ENCODE assay signal across 27 cellular contexts in genomic region chr20:1429143-1429728, GRCh38. TPM values are rescaled to one million over a fixed set of nuclear protein-coding genes. Genes with fewer than 3 reads are reported as not detected.
A peak's percentile ranks its signal among the peaks of the same experiment; 100 is the strongest.
DNase-seq lines count a peak whose midpoint lies in the region; ATAC-seq, FAIRE-seq and TF ChIP-seq lines count a peak whose summit lies in the region.
"Had no signal": no experiment of that assay in that cellular context is flagged by ENCODE, and none has a peak within 500 bp of the region (broad histone marks: within the 10 kb centered on the region; RNA-seq: fewer than 3 reads in every experiment).

No MANE protein-coding gene starts in this region.

- dilution Hi-C loops in IMR-90 (cut with HindIII; ENCODE audit: low sequenced_read_pairs, unreplicated experiment) = no loop called here

- no peak overlapping the region for H2AFZ ChIP-seq in IMR-90 (replicated peaks; ENCODE audit: low read length, poor library complexity)
- H2AFZ ChIP-seq: GM23248 had no signal

- H3K9me1 ChIP-seq in IMR-90 (ENCODE audit: insufficient read depth, low read length) = peaks cover 6% of the 10 kb centered on the region; the same call in 1 of the 2 replicates

- no peak for FAIRE-seq in bronchial epithelial cell (lab: Jason Lieb, UNC)
- FAIRE-seq: GM12878, HepG2 had no signal

- no peak overlapping the region for H3K4me2 ChIP-seq in IMR-90 (ENCODE audit: low read depth, low read length)

- intact Hi-C loops in IMR-90 (cut with micrococcal nuclease) (no loop called here), esophagus muscularis mucosa (cut with DNase I) (no loop called here), mucosa of descending colon (cut with DNase I, micrococcal nuclease) (no loop called here), sciatic nerve (cut with DNase I) (no loop called here)

- no peak overlapping the region for H2AK9ac ChIP-seq in IMR-90 (replicated peaks; ENCODE audit: low read depth, low read length, poor library complexity)

- no peaks in the 10 kb centered on the region for H3K36me3 ChIP-seq in IMR-90 (ENCODE audit: control insufficient read depth, insufficient read depth, low read length)
- no peaks in the 10 kb centered on the region for H3K36me3 ChIP-seq in bronchial epithelial cell (ENCODE audit: control insufficient read depth, insufficient read depth, low read length)
- H3K36me3 ChIP-seq in esophagus muscularis mucosa = no peaks in the 10 kb centered on the region
- H3K36me3 ChIP-seq in mucosa of descending colon (ENCODE audit: low read depth) = no peaks in the 10 kb centered on the region
- no peaks in the 10 kb centered on the region for H3K36me3 ChIP-seq in MG63
- H3K36me3 ChIP-seq: BLaER1 treated with 17β-estradiol and CSF1 and Interleukin-3, amounts not matched to agents 10 nM and 100 nM; HAP-1 had no signal

- no peaks in the 10 kb centered on the region for H3K9me3 ChIP-seq in IMR-90 (ENCODE audit: control insufficient read depth, insufficient read depth, low read length)
- no peaks in the 10 kb centered on the region for H3K9me3 ChIP-seq in esophagus muscularis mucosa
- H3K9me3 ChIP-seq in mucosa of descending colon = no peaks in the 10 kb centered on the region
- H3K9me3 ChIP-seq in MG63 = no peaks in the 10 kb centered on the region
- H3K9me3 ChIP-seq: Caco-2, HAP-1 had no signal

- H4K5ac ChIP-seq in IMR-90 (ENCODE audit: low read depth, low read length) = no peak overlapping the region

- no peak overlapping the region for H3K4ac ChIP-seq in IMR-90 (ENCODE audit: low read depth, low read length)

- no TSS peak for BruUV-seq in IMR-90 (replicated peaks; lab: Mats Ljungman, UMichigan)

- POLR2A ChIA-PET in IMR-90 (lab: Charles Lee; ENCODE audit: unreplicated experiment) = no interaction called here

- H2AK5ac ChIP-seq in IMR-90 (ENCODE audit: low read depth, low read length) = no peak overlapping the region

- H3K27ac ChIP-seq in IMR-90 (ENCODE audit: insufficient read depth, low read length) (no peak overlapping the region), esophagus muscularis mucosa (replicated peaks in 1 of 4) (no peak overlapping the region)
- H3K27ac ChIP-seq: BLaER1 treated with 17β-estradiol and CSF1 and Interleukin-3, amounts not matched to agents 10 nM and 100 nM; HL-60 had no signal

- H2BK15ac ChIP-seq in IMR-90 (ENCODE audit: low read depth, low read length) = no peak overlapping the region

- no peaks in the 10 kb centered on the region for H4K20me1 ChIP-seq in IMR-90 (ENCODE audit: insufficient read depth, low read length)

- no peak overlapping the region for H4K8ac ChIP-seq in IMR-90 (ENCODE audit: low read depth in 2 of 2, low read length in 2 of 2)

- H3K4me1 ChIP-seq in IMR-90 (ENCODE audit: control insufficient read depth, insufficient read depth, low read length) = peaks cover 7% of the 10 kb centered on the region
- H3K4me1 ChIP-seq in esophagus muscularis mucosa = no peaks in the 10 kb centered on the region
- peaks cover 3% of the 10 kb centered on the region for H3K4me1 ChIP-seq in mucosa of descending colon (ENCODE audit: low read depth)
- H3K4me1 ChIP-seq: Caco-2, HAP-1 had no signal

- no peak overlapping the region for H3K14ac ChIP-seq in IMR-90 (replicated peaks; ENCODE audit: low read depth, low read length)

- H3K4me3 ChIP-seq in IMR-90 (ENCODE audit: insufficient read depth, low read depth, low read length) = no peak overlapping the region
- H3K4me3 ChIP-seq in bronchial epithelial cell (ENCODE audit: low read depth, low read length) = no peak overlapping the region
- H3K4me3 ChIP-seq in esophagus muscularis mucosa = no peak overlapping the region
- no peak overlapping the region for H3K4me3 ChIP-seq in mucosa of descending colon
- no peak overlapping the region for H3K4me3 ChIP-seq in MG63
- H3K4me3 ChIP-seq: BLaER1 treated with 17β-estradiol and CSF1 and Interleukin-3, amounts not matched to agents 10 nM and 100 nM; GM12878; GM23248; HAP-1 had no signal

- TF ChIP-seq POLR2A in IMR-90 (IDR thresholded peaks at IDR 0.05; ENCODE audit: low read depth, low read length) = 0 out of 2 replicates have a peak, but pooled peaks have one; percentile 29
- no peak for TF ChIP-seq POLR2A in esophagus muscularis mucosa (IDR thresholded peaks at IDR 0.05; ENCODE audit: low read depth)

- CTCF ChIA-PET in IMR-90 (lab: Yijun Ruan, JAX) = no interaction called here

- in situ Hi-C loops in IMR-90 (cut with MboI; ENCODE audit: low sequenced_read_pairs) = no loop called here

- DNase-seq in IMR-90 (no peak), bronchial epithelial cell (ENCODE audit: low read depth) (peak; percentile 54), esophagus muscularis mucosa (ENCODE audit: extremely low spot score) (peak; percentile 29), mucosa of descending colon (peak in 1 of 3 donors; percentile 18), sciatic nerve (ENCODE audit: low spot score) (no peak), MG63 (no peak), pons (ENCODE audit: low spot score) (no peak), NCI-H1092 treated with DMSO at 0.1 percent for 48 hours (lab: John Stamatoyannopoulos, UW) (no peak)
- DNase-seq: 8988T; Caco-2; CD4-positive, alpha-beta memory T cell; DMS 273 treated with DMSO at 0.1 percent for 48 hours; DND-41; KG1; NCI-H1105 treated with DMSO at 0.1 percent for 48 hours; NCI-H1694; NCI-H2081; NCI-H2171; NCI-H345; NCI-H524 treated with DMSO at 0.1 percent for 48 hours; SHP77 had no signal

- H3K18ac ChIP-seq in IMR-90 (ENCODE audit: low read depth, low read length) = no peak overlapping the region

- ATAC-seq in IMR-90 (ENCODE audit: low read depth) (no peak), mucosa of descending colon (peak; percentile 84), sciatic nerve (no peak)
- ATAC-seq: GM12878, HepG2 had no signal

- WGBS in IMR-90 (ENCODE audit: extremely low coverage in 2 of 2, insufficient read length in 1 of 2), 2 experiments = no CpG with 5 or more reads among the region's 4 CpGs
- WGBS in esophagus muscularis mucosa = 88% methylated on average over 4 of the region's 4 CpGs

- no peaks in the 10 kb centered on the region for H3K79me1 ChIP-seq in IMR-90 (ENCODE audit: low read depth in 1 of 2, low read length in 2 of 2)

- H3K9ac ChIP-seq in IMR-90 (ENCODE audit: low read depth, low read length) = no peak overlapping the region
- H3K9ac ChIP-seq: BLaER1 treated with 17β-estradiol and CSF1 and Interleukin-3, amounts not matched to agents 10 nM and 100 nM; GM23248 had no signal

- no peak overlapping the region for H4K91ac ChIP-seq in IMR-90 (ENCODE audit: insufficient read depth, low read depth, low read length)

- H2BK20ac ChIP-seq in IMR-90 (ENCODE audit: low read depth, low read length) = no peak overlapping the region

- no peaks in the 10 kb centered on the region for H3K27me3 ChIP-seq in IMR-90 (ENCODE audit: control insufficient read depth, insufficient read depth, low read length)
- H3K27me3 ChIP-seq in bronchial epithelial cell (ENCODE audit: control insufficient read depth, insufficient read depth, low read length) = no peaks in the 10 kb centered on the region
- peaks cover 0 to 6% (median 0%) of the 10 kb centered on the region in 4 donors for H3K27me3 ChIP-seq in esophagus muscularis mucosa
- H3K27me3 ChIP-seq in MG63 = no peaks in the 10 kb centered on the region

- H2BK120ac ChIP-seq in IMR-90 (ENCODE audit: low read depth, low read length) = no peak overlapping the region

- H3K23ac ChIP-seq in IMR-90 (ENCODE audit: low read depth, low read length) = no peak overlapping the region

- H2BK5ac ChIP-seq in IMR-90 (ENCODE audit: low read depth, low read length, poor library complexity, severe bottlenecking) = no peak overlapping the region

- TF ChIP-seq CTCF in IMR-90 (conservative IDR thresholded peaks at IDR 0.05; ENCODE audit: low read depth, low read length) (no peak), bronchial epithelial cell (IDR thresholded peaks at IDR 0.05; ENCODE audit: insufficient read depth, low read length, severe bottlenecking) (no peak), esophagus muscularis mucosa (IDR thresholded peaks at IDR 0.05) (no peak), mucosa of descending colon (IDR thresholded peaks at IDR 0.05) (no peak)

- no peak overlapping the region for H3K56ac ChIP-seq in IMR-90 (ENCODE audit: extremely low read depth, insufficient read depth, low read length)

- no peak for TF ChIP-seq RAD21 in IMR-90 (IDR thresholded peaks at IDR 0.05; ENCODE audit: low read length)

- no peak for TF ChIP-seq EP300 in esophagus muscularis mucosa (IDR thresholded peaks at IDR 0.05)

TF ChIP-seq in IMR-90, 13 proteins besides CTCF, POLR2A, EP300 and RAD21 (continues in another document):
- TF ChIP-seq SMC3 (IDR thresholded peaks at IDR 0.05; ENCODE audit: low read depth, low read length) (no peak), RCOR1 (IDR thresholded peaks at IDR 0.05; ENCODE audit: insufficient replicate concordance, low read length) (no peak), ELK1 (IDR thresholded peaks at IDR 0.05; ENCODE audit: borderline replicate concordance, low read depth, low read length) (no peak), RFX5 (IDR thresholded peaks at IDR 0.05; ENCODE audit: low read depth, low read length) (no peak), MAFK (IDR thresholded peaks at IDR 0.05; ENCODE audit: low read depth, low read length) (no peak)

RNA-seq across cellular contexts. Expression of gene FKBP1A, which starts 36.4 kb away (rescaled TPM):
- total RNA-seq in IMR-90 (2012; rRNA removed) (91.9 and 120 TPM in 2 replicates), bronchial epithelial cell (46.9 and 69.3 TPM in 2 replicates), esophagus muscularis mucosa (10 to 100 TPM; 84.3 to 99.2 (median 89.8) TPM), mucosa of descending colon (100 to 1,000 TPM; 168 to 326 (median 300) TPM), sciatic nerve (242 TPM)
- 513 and 528 TPM in 2 replicates for polyA plus RNA-seq in IMR-90 (2012; rRNA removed)
- 250 and 846 TPM in 2 replicates for polyA plus RNA-seq in IMR-90 (2012; cell fraction: cytosol; rRNA removed)
- 45.1 and 159 TPM in 2 replicates for polyA plus RNA-seq in IMR-90 (2012; cell fraction: nucleus; rRNA removed; ENCODE audit: low replicate concordance)
- 146 TPM in 2 replicates for total RNA-seq in MG63 (2014; rRNA removed; shearing (Covaris generic); ENCODE audit: low replicate concordance)

RNA-seq across cellular contexts. Expression of gene NSFL1C, which starts 37.4 kb away (rescaled TPM):
- total RNA-seq in IMR-90 (2012; rRNA removed) = 40.3 and 41.1 TPM in 2 replicates
- polyA plus RNA-seq in IMR-90 (2012; rRNA removed) = 28.6 and 33.0 TPM in 2 replicates
- polyA plus RNA-seq in IMR-90 (2012; cell fraction: cytosol; rRNA removed) = 14.9 and 23.7 TPM in 2 replicates
- polyA plus RNA-seq in IMR-90 (2012; cell fraction: nucleus; rRNA removed; ENCODE audit: low replicate concordance) = 26.2 and 57.4 TPM in 2 replicates
- total RNA-seq in bronchial epithelial cell = 18.7 and 19.7 TPM in 2 replicates
- 10 to 100 TPM; 33.6 to 62.4 (median 43.6) TPM for total RNA-seq in esophagus muscularis mucosa
- 10 to 100 TPM; 70.3 to 84.1 (median 80.0) TPM for total RNA-seq in mucosa of descending colon
- total RNA-seq in sciatic nerve = 77.9 TPM
- 57.6 and 62.5 TPM in 2 replicates for total RNA-seq in MG63 (2014; rRNA removed; shearing (Covaris generic); ENCODE audit: low replicate concordance)

Comparison
In these comparisons a context has a peak if more than half of its experiments do, and no peak if none do; other contexts are left out.
1. DNase-seq: peak in bronchial epithelial cell (single experiment) and esophagus muscularis mucosa (single experiment); none in IMR-90 (single experiment), sciatic nerve (single experiment), MG63 (single experiment), pons (single experiment) and NCI-H1092 treated with DMSO at 0.1 percent for 48 hours (single experiment).